9 cellular contexts compared by ENCODE assay signal in genomic region chr19:58054792-58055482, GRCh38. TPM values are rescaled to one million over a fixed set of nuclear protein-coding genes. Genes with fewer than 3 reads are reported as not detected.
DNase-seq lines count a peak whose midpoint lies in the region; ATAC-seq and TF ChIP-seq lines count a peak whose summit lies in the region.
"Had no signal": no experiment of that assay in that cellular context is flagged by ENCODE, and none has a peak within 500 bp of the region (broad histone marks: within the 10 kb centered on the region; RNA-seq: fewer than 3 reads in every experiment).

No MANE protein-coding gene starts in this region.

- ATAC-seq in HG03571 (IDR thresholded peaks at IDR 0.05; ENCODE audit: unreplicated experiment): no peak
- no peak for ATAC-seq in HG02642 (IDR thresholded peaks at IDR 0.05; ENCODE audit: poor library complexity, unreplicated experiment)

- in situ Hi-C loops in GM23248 (cut with MboI) (no loop called here), astrocyte of the cerebellum (cut with HindIII; ENCODE audit: low sequenced_read_pairs) (no loop called here)

- no peak for TF ChIP-seq CTCF in astrocyte of the cerebellum (IDR thresholded peaks at IDR 0.05; ENCODE audit: low read depth, low read length, missing control alignments)
- TF ChIP-seq CTCF in spleen (IDR thresholded peaks at IDR 0.05 in 8 of 11, conservative IDR thresholded peaks at IDR 0.05 in 3 of 11): peak in 1 of 11 experiments; percentile 8

- DNase-seq in GM23248 (peak; percentile 47), astrocyte of the cerebellum (ENCODE audit: low read depth) (no peak), iPS-NIHi7 (ENCODE audit: extremely low spot score) (peak; percentile 68), spleen (no peak), CD1c-positive myeloid dendritic cell (ENCODE audit: extremely low spot score) (no peak)
- DNase-seq in effector CD4-positive, alpha-beta T cell: no peak

- H3F3A ChIP-seq in GM23248 (ENCODE audit: insufficient read depth): no peaks in the 10 kb centered on the region

- H3K27me3 ChIP-seq in GM23248 (replicated peaks; ENCODE audit: insufficient read depth) (no peaks in the 10 kb centered on the region), spleen (replicated peaks in 1 of 7) (peaks cover 0 to 33% (median 0%) of the 10 kb centered on the region in 7 donors)

- H3K27ac ChIP-seq in GM23248 (no peak overlapping the region), spleen (peak overlapping the region; percentile 14 to 71 (median 66))

- H3K36me3 ChIP-seq in GM23248 (ENCODE audit: low read depth) (no peaks in the 10 kb centered on the region), spleen (no peaks in the 10 kb centered on the region)

- H3K4me1 ChIP-seq in GM23248 (ENCODE audit: insufficient read depth) (no peaks in the 10 kb centered on the region), spleen (peaks cover 0 to 7% (median 4%) of the 10 kb centered on the region in 6 donors)

- H2AFZ ChIP-seq in GM23248: peak overlapping the region; percentile 88

- peak overlapping the region; percentile 52 for H3K9ac ChIP-seq in GM23248

- peak overlapping the region; percentile 24 for H3K4me2 ChIP-seq in GM23248 (ENCODE audit: unreplicated experiment)

- TF ChIP-seq POLR2A in spleen (IDR thresholded peaks at IDR 0.05): no peak

- intact Hi-C loops in spleen (cut with DNase I; ENCODE audit: low total_unique reads): no loop called here

- no peaks in the 10 kb centered on the region for H3K9me3 ChIP-seq in GM23248 (ENCODE audit: low read depth)
- H3K9me3 ChIP-seq in spleen: peaks cover 0 to 100% (median 71%) of the 10 kb centered on the region in 8 donors

- WGBS in GM23248 (ENCODE audit: low coverage in 1 of 2, low lambda C conversion rate in 2 of 2, missing lambda C conversion rate in 2 of 2), 2 experiments: 40 to 49% methylated on average over 29 of the region's 29 CpGs
- WGBS in spleen, 5 donors: 26 to 46% (median 34%) methylated on average over 29 of the region's 29 CpGs

- H4K20me1 ChIP-seq in GM23248 (ENCODE audit: insufficient read depth): no peaks in the 10 kb centered on the region

- no peaks in the 10 kb centered on the region for H3K9me2 ChIP-seq in GM23248 (ENCODE audit: insufficient read depth)

- H3K79me2 ChIP-seq in GM23248 (ENCODE audit: insufficient read depth): no peaks in the 10 kb centered on the region

- H3K4me3 ChIP-seq in GM23248 (peak overlapping the region; percentile 51), astrocyte of the cerebellum (ENCODE audit: low read depth, low read length) (peak overlapping the region; percentile 10), spleen (peak overlapping the region in 6 of 8 donors; percentile 13 to 63 (median 32))

RNA-seq across cellular contexts. Expression of gene ZNF135, which starts 4.1 kb away (rescaled TPM):
- total RNA-seq in GM23248 (2014; rRNA removed; shearing (Covaris generic)): 5.1 and 6.4 TPM in 2 replicates
- polyA plus RNA-seq in GM23248 (2016; fragmentation: Nextera tagmentation; extraction: Ambion mirVana) (4.6 and 4.9 TPM in 2 replicates), spleen (1 to 10 TPM; 4.8 to 6.5 (median 5.1) TPM)
- total RNA-seq in spleen: 1 to 10 TPM; 3.6 to 9.4 (median 8.1) TPM

RNA-seq across cellular contexts. Expression of gene ZSCAN1, which starts 21.1 kb away (rescaled TPM):
- total RNA-seq in GM23248 (2014; rRNA removed; shearing (Covaris generic)): not detected in 2 replicates
- 0.27 and 0.39 TPM in 2 replicates for polyA plus RNA-seq in GM23248 (2016; fragmentation: Nextera tagmentation; extraction: Ambion mirVana)
- total RNA-seq in spleen: not detected
- polyA plus RNA-seq in spleen: under 1 TPM in 2 of 3 donors, not detected in 1; 0.08 to 0.24 TPM
- total RNA-seq: mononuclear cell had no signal

RNA-seq across cellular contexts. Expression of gene ZSCAN18, which starts 43.1 kb away (rescaled TPM):
- 47.8 and 52.6 TPM in 2 replicates for total RNA-seq in GM23248 (2014; rRNA removed; shearing (Covaris generic))
- polyA plus RNA-seq in GM23248 (2016; fragmentation: Nextera tagmentation; extraction: Ambion mirVana): 19.0 and 21.8 TPM in 2 replicates
- 10 to 100 TPM; 46.1 to 71.7 (median 62.5) TPM for total RNA-seq in spleen
- polyA plus RNA-seq in spleen: 10 to 100 TPM; 39.8 to 46.5 (median 42.2) TPM

RNA-seq across cellular contexts. Expression of gene ZNF606, which starts 52.3 kb away (rescaled TPM):
- 15.0 and 17.2 TPM in 2 replicates for total RNA-seq in GM23248 (2014; rRNA removed; shearing (Covaris generic))
- polyA plus RNA-seq in GM23248 (2016; fragmentation: Nextera tagmentation; extraction: Ambion mirVana) (8.0 and 8.1 TPM in 2 replicates), spleen (10 to 100 TPM in 1 of 3 donors, 1 to 10 TPM in 2; 5.6 to 12.4 (median 9.3) TPM)
- total RNA-seq in spleen: 10 to 100 TPM; 12.4 to 25.3 (median 17.3) TPM

Comparison
In these comparisons a context has a peak if more than half of its experiments do, and no peak if none do; other contexts are left out.
1. DNase-seq: peak in GM23248 (single experiment) and iPS-NIHi7 (single experiment); none in astrocyte of the cerebellum (single experiment), spleen (single experiment), effector CD4-positive, alpha-beta T cell (single experiment) and CD1c-positive myeloid dendritic cell (single experiment).
2. Peak in every context shown above with its lines, with median percentiles within 50 percentile points of each other: H3K4me3 ChIP-seq.